In genomic region chr12:56593909-56594621, GRCh38 we compare ENCODE assay signal across 9 cellular contexts. TPM values are rescaled to one million over a fixed set of nuclear protein-coding genes. Genes with fewer than 3 reads are reported as not detected.
DNase-seq lines count a peak whose midpoint lies in the region; FAIRE-seq and TF ChIP-seq lines count a peak whose summit lies in the region.
"Had no signal": no experiment of that assay in that cellular context is flagged by ENCODE, and none has a peak within 500 bp of the region (broad histone marks: within the 10 kb centered on the region; RNA-seq: fewer than 3 reads in every experiment).

No MANE protein-coding gene starts in this region.

- no peaks in the 10 kb centered on the region for H3K27me3 ChIP-seq in small intestine (ENCODE audit: control insufficient read depth in 2 of 2, insufficient read depth in 2 of 2, low read length in 2 of 2)
- H3K27me3 ChIP-seq: BLaER1 treated with 17β-estradiol and CSF1 and Interleukin-3, amounts not matched to agents 10 nM and 100 nM had no signal

- WGBS in small intestine, 3 donors, result 39 to 45% (median 44%) methylated on average over 7 to 8 of the region's 8 CpGs

- H3K9me3 ChIP-seq in small intestine (ENCODE audit: control insufficient read depth, low read depth), result no peaks in the 10 kb centered on the region
- H3K9me3 ChIP-seq: BLaER1 treated with 17β-estradiol and CSF1 and Interleukin-3, amounts not matched to agents 10 nM and 100 nM had no signal

- no peaks in the 10 kb centered on the region for H3K4me1 ChIP-seq in small intestine (ENCODE audit: control insufficient read depth in 2 of 2, insufficient read depth in 1 of 2, low read depth in 1 of 2, low read length in 1 of 2)

- no peak overlapping the region for H3K27ac ChIP-seq in small intestine (ENCODE audit: low read depth in 1 of 2, low read length in 1 of 2)
- H3K27ac ChIP-seq: BLaER1 treated with 17β-estradiol and CSF1 and Interleukin-3, amounts not matched to agents 10 nM and 100 nM had no signal

- H3K36me3 ChIP-seq in small intestine (ENCODE audit: control insufficient read depth in 2 of 2, insufficient read depth in 2 of 2, low read length in 2 of 2), result peaks cover 15 to 16% of the 10 kb centered on the region in 2 donors

- H3K4me3 ChIP-seq in astrocyte of the cerebellum (ENCODE audit: low read depth, low read length), result no peak overlapping the region
- no peak overlapping the region for H3K4me3 ChIP-seq in small intestine (ENCODE audit: low read depth in 1 of 2, low read length in 2 of 2)
- H3K4me3 ChIP-seq: BLaER1 treated with 17β-estradiol and CSF1 and Interleukin-3, amounts not matched to agents 10 nM and 100 nM had no signal

- in situ Hi-C loops in astrocyte of the cerebellum (cut with HindIII; ENCODE audit: low sequenced_read_pairs), result no loop called here

- no peak for FAIRE-seq in small intestine (lab: Jason Lieb, UNC)

- DNase-seq in NCI-H1092 treated with DMSO at 0.1 percent for 48 hours (lab: John Stamatoyannopoulos, UW) (peak; percentile 22), NCI-H1092 (lab: John Stamatoyannopoulos, UW) (no peak), NCI-H1417 treated with DMSO at 0.1 percent for 48 hours (lab: John Stamatoyannopoulos, UW) (peak; percentile 6), T1000 (lab: John Stamatoyannopoulos, UW) (peak; percentile 48), astrocyte of the cerebellum (ENCODE audit: low read depth) (peak; percentile 41), iPS DF 19.7 (ENCODE audit: low read depth, low spot score) (peak; percentile 64), small intestine (peak; percentile 41), occipital lobe (lab: John Stamatoyannopoulos, UW) (no peak)

- peak; percentile 94 for TF ChIP-seq CTCF in astrocyte of the cerebellum (IDR thresholded peaks at IDR 0.05; ENCODE audit: low read depth, low read length, missing control alignments)

RNA-seq across cellular contexts. Expression of gene BAZ2A, which starts 36.1 kb away (rescaled TPM):
- 10 to 100 TPM; 19.2 to 30.7 (median 21.2) TPM for polyA plus RNA-seq in small intestine
- total RNA-seq in occipital lobe, result 10.0 TPM

RNA-seq across cellular contexts. Expression of gene ATP5F1B, which starts 51.7 kb away (rescaled TPM):
- 1,000 to 10,000 TPM in 2 of 3 donors, 100 to 1,000 TPM in 1; 898 to 1,455 (median 1,096) TPM for polyA plus RNA-seq in small intestine
- 359 TPM for total RNA-seq in occipital lobe

Comparison
In these comparisons a context has a peak if more than half of its experiments do, and no peak if none do; other contexts are left out.
1. DNase-seq: peak in NCI-H1092 treated with DMSO at 0.1 percent for 48 hours (single experiment), NCI-H1417 treated with DMSO at 0.1 percent for 48 hours (single experiment), T1000 (single experiment), astrocyte of the cerebellum (single experiment), iPS DF 19.7 (single experiment) and small intestine (single experiment); none in NCI-H1092 (single experiment) and occipital lobe (single experiment).